9 cellular contexts compared by ENCODE assay signal in genomic region chr17:11979795-11980194, GRCh38.
"Had no signal": no experiment of that assay in that cellular context is flagged by ENCODE, and none has a peak within 500 bp of the region (broad histone marks: within the 10 kb centered on the region; RNA-seq: fewer than 3 reads in every experiment).

No MANE protein-coding gene starts in this region.

- H3K4me1 ChIP-seq: HAP-1 had no signal

- H2AFZ ChIP-seq: GM23248 had no signal

- H3K27ac ChIP-seq: GM23248, KMS-11 had no signal

- DNase-seq: GM23248, GOT3, H7, Karpas-422, KBM-7 had no signal

- FAIRE-seq: HTR-8/SVneo had no signal

- H3K9me3 ChIP-seq: HAP-1 had no signal

- H3K4me2 ChIP-seq: KMS-11 had no signal

- H3K9ac ChIP-seq: GM23248, KMS-11 had no signal

- ATAC-seq: HCT116 had no signal

- H3K4me3 ChIP-seq: GM23248, HAP-1 had no signal
